19 cellular contexts compared by ENCODE assay signal in genomic region chrX:80513620-80514019, GRCh38.
"Had no signal": no experiment of that assay in that cellular context is flagged by ENCODE, and none has a peak within 500 bp of the region (broad histone marks: within the 10 kb centered on the region; RNA-seq: fewer than 3 reads in every experiment).

No MANE protein-coding gene starts in this region.

- DNase-seq: activated CD4-positive, alpha-beta T cell treated with anti-CD3 and anti-CD28 coated beads, Interleukin-2, amount 50 U/mL, for 48 hours; activated CD4-positive, CD25-positive, alpha-beta regulatory T cell treated with anti-CD3 and anti-CD28 coated beads, Interleukin-2, amount 50 U/mL, for 72 hours; activated naive CD4-positive, alpha-beta T cell treated with anti-CD3 and anti-CD28 coated beads for 36 hours; activated naive CD8-positive, alpha-beta T cell treated with anti-CD3 and anti-CD28 coated beads, Interleukin-2, amount 50 U/mL, for 24 hours; aorta; dermis blood vessel endothelial cell; gastrocnemius medialis; kidney; left ventricle myocardium superior; occipital lobe; stimulated activated CD4-positive, alpha-beta T cell treated with anti-CD3 and anti-CD28 coated beads, Interleukin-2, amount 100 ng/mL, for 48 hours; stimulated activated naive B cell treated with anti-CD40 and anti-IgM and Interleukin-4, amounts not matched to agents 10 μg/mL and 1 μg/mL and 100 μg/mL, for 72 hours; tibial artery had no signal

- H3K36me3 Mint-ChIP-seq: memory B cell; stimulated activated naive B cell treated with anti-CD40 and anti-IgM and Interleukin-4, amounts not matched to agents 10 μg/mL and 1 μg/mL and 100 μg/mL, for 72 hours had no signal

- H3K4me3 ChIP-seq: gastrocnemius medialis, right atrium auricular region, tibial artery, vagina had no signal

- H3K4me1 Mint-ChIP-seq: activated naive CD8-positive, alpha-beta T cell treated with anti-CD3 and anti-CD28 coated beads, Interleukin-2, amount 50 U/mL, for 24 hours; stimulated activated naive B cell treated with anti-CD40 and anti-IgM and Interleukin-4, amounts not matched to agents 10 μg/mL and 1 μg/mL and 100 μg/mL, for 72 hours had no signal

- H3K9me3 ChIP-seq: gastrocnemius medialis, right atrium auricular region, tibial artery, vagina had no signal

- ATAC-seq: activated naive CD8-positive, alpha-beta T cell treated with anti-CD3 and anti-CD28 coated beads, Interleukin-2, amount 50 U/mL, for 24 hours; gastrocnemius medialis; left ventricle myocardium superior; stimulated activated naive B cell treated with anti-CD40 and anti-IgM and Interleukin-4, amounts not matched to agents 10 μg/mL and 1 μg/mL and 100 μg/mL, for 72 hours had no signal

- H3K4me3 Mint-ChIP-seq: activated naive CD4-positive, alpha-beta T cell treated with anti-CD3 and anti-CD28 coated beads for 36 hours; activated naive CD8-positive, alpha-beta T cell treated with anti-CD3 and anti-CD28 coated beads, Interleukin-2, amount 50 U/mL, for 24 hours; memory B cell; nephron; stimulated activated naive B cell treated with anti-CD40 and anti-IgM and Interleukin-4, amounts not matched to agents 10 μg/mL and 1 μg/mL and 100 μg/mL, for 72 hours; T-helper 2 cell treated with Interferon-gamma antibody and Interleukin-4, amounts not matched to agents 5 μg/mL and 100 μg/mL, for 36 hours had no signal

- H3K27me3 Mint-ChIP-seq: activated naive CD8-positive, alpha-beta T cell treated with anti-CD3 and anti-CD28 coated beads, Interleukin-2, amount 50 U/mL, for 24 hours; memory B cell; stimulated activated naive B cell treated with anti-CD40 and anti-IgM and Interleukin-4, amounts not matched to agents 10 μg/mL and 1 μg/mL and 100 μg/mL, for 72 hours had no signal

- H3K36me3 ChIP-seq: gastrocnemius medialis, right atrium auricular region, tibial artery, vagina had no signal

- H3K4me1 ChIP-seq: gastrocnemius medialis, right atrium auricular region, tibial artery, vagina had no signal

- H3K9me3 Mint-ChIP-seq: activated naive CD4-positive, alpha-beta T cell treated with anti-CD3 and anti-CD28 coated beads for 36 hours; activated naive CD8-positive, alpha-beta T cell treated with anti-CD3 and anti-CD28 coated beads, Interleukin-2, amount 50 U/mL, for 24 hours; activated T-helper 2 cell treated with anti-CD3 and anti-CD28 coated beads, Interferon-gamma antibody, Interleukin-2, Interleukin-4, amounts not matched to agents 10 μg/mL and 5 μg/mL and 100 μg/mL, durations not matched to agents 14 hours and 24 hours and 36 hours; memory B cell; nephron; T-helper 2 cell treated with Interferon-gamma antibody and Interleukin-4, amounts not matched to agents 5 μg/mL and 100 μg/mL, for 36 hours had no signal

- H3K27ac ChIP-seq: gastrocnemius medialis, right atrium auricular region, tibial artery, vagina had no signal

- H3K27ac Mint-ChIP-seq: activated naive CD4-positive, alpha-beta T cell treated with anti-CD3 and anti-CD28 coated beads for 36 hours; activated naive CD8-positive, alpha-beta T cell treated with anti-CD3 and anti-CD28 coated beads, Interleukin-2, amount 50 U/mL, for 24 hours; activated T-helper 2 cell treated with anti-CD3 and anti-CD28 coated beads, Interferon-gamma antibody, Interleukin-2, Interleukin-4, amounts not matched to agents 10 μg/mL and 5 μg/mL and 100 μg/mL, durations not matched to agents 14 hours and 24 hours and 36 hours; memory B cell; stimulated activated naive B cell treated with anti-CD40 and anti-IgM and Interleukin-4, amounts not matched to agents 10 μg/mL and 1 μg/mL and 100 μg/mL, for 72 hours; T-helper 2 cell treated with Interferon-gamma antibody and Interleukin-4, amounts not matched to agents 5 μg/mL and 100 μg/mL, for 36 hours had no signal

- H3K27me3 ChIP-seq: gastrocnemius medialis, right atrium auricular region, tibial artery, vagina had no signal
